8 cellular contexts compared by ENCODE assay signal in genomic region chrX:74015379-74016019, GRCh38.
DNase-seq lines count a peak whose midpoint lies in the region; ATAC-seq and TF ChIP-seq lines count a peak whose summit lies in the region.

No MANE protein-coding gene starts in this region.

- H3K9ac ChIP-seq in mesenchymal stem cell (ENCODE audit: low read length) = no peak overlapping the region

- H3K79me1 ChIP-seq in mesenchymal stem cell (replicated peaks; ENCODE audit: low read length, poor library complexity, severe bottlenecking) = no peaks in the 10 kb centered on the region

- peak in 55 of 56 donors; percentile 50 to 95 (median 82) for TF ChIP-seq CTCF in dorsolateral prefrontal cortex (IDR thresholded peaks at IDR 0.05 in 54 of 56, conservative IDR thresholded peaks at IDR 0.05 in 2 of 56; ENCODE audit: low read depth in 1 of 56, partially characterized antibody in 56 of 56)

- WGBS in mesenchymal stem cell = 0% methylated on average over 2 of the region's 7 CpGs

- H4K8ac ChIP-seq in mesenchymal stem cell (ENCODE audit: low read length) = no peak overlapping the region

- no peak overlapping the region for H3K4me2 ChIP-seq in mesenchymal stem cell (ENCODE audit: low read length, poor library complexity, severe bottlenecking)

- H3K4me3 ChIP-seq in dorsolateral prefrontal cortex (no peak overlapping the region), mesenchymal stem cell (ENCODE audit: insufficient read depth in 1 of 2, low read depth in 1 of 2, low read length in 2 of 2) (no peak overlapping the region)

- H3K27me3 ChIP-seq in dorsolateral prefrontal cortex = no peaks in the 10 kb centered on the region
- H3K27me3 ChIP-seq in mesenchymal stem cell (ENCODE audit: control insufficient read depth in 1 of 2, insufficient read depth in 1 of 2, low read length in 2 of 2) = no peaks in the 10 kb centered on the region

- H3K14ac ChIP-seq in mesenchymal stem cell (ENCODE audit: low read length in 2 of 2) = no peak overlapping the region

- H3K27ac ChIP-seq in dorsolateral prefrontal cortex (no peak overlapping the region), mesenchymal stem cell (ENCODE audit: low read length, poor library complexity, severe bottlenecking) (no peak overlapping the region)

- H2AFZ ChIP-seq in mesenchymal stem cell (ENCODE audit: low read depth, low read length) = no peak overlapping the region

- no peak overlapping the region for H2AK5ac ChIP-seq in mesenchymal stem cell (ENCODE audit: low read length, severe bottlenecking)

- DNase-seq in AG08396 (ENCODE audit: low spot score) = peak; percentile 73
- DNase-seq in NCI-H510A (lab: John Stamatoyannopoulos, UW) = peak; percentile 0
- peak; percentile 6 to 46 for DNase-seq in activated CD4-positive, alpha-beta T cell treated with anti-CD3 and anti-CD28 coated beads, Interleukin-2, amount 50 U/mL, for 24 hours (ENCODE audit: low read depth in 1 of 2, low spot score in 1 of 2)
- DNase-seq in dorsolateral prefrontal cortex = peak in 8 of 10 donors; percentile 24 to 74 (median 56)
- DNase-seq in mesenchymal stem cell = peak; percentile 64
- DNase-seq in stimulated activated CD8-positive, alpha-beta memory T cell treated with anti-CD3 and anti-CD28 coated beads, Interleukin-4, amount 100 ng/mL, for 4 hours (ENCODE audit: low read depth in 2 of 2, low spot score in 1 of 2) = peak; percentile 25 to 28

- H4K91ac ChIP-seq in mesenchymal stem cell (ENCODE audit: low read length) = no peak overlapping the region

- no peak overlapping the region for H3K18ac ChIP-seq in mesenchymal stem cell (ENCODE audit: low read depth in 1 of 2, low read length in 2 of 2)

- H2BK12ac ChIP-seq in mesenchymal stem cell (ENCODE audit: low read length in 2 of 2) = no peak overlapping the region

- no peak overlapping the region for H3K4ac ChIP-seq in mesenchymal stem cell (ENCODE audit: low read depth in 1 of 2, low read length in 2 of 2)

- no peak overlapping the region for H2BK15ac ChIP-seq in mesenchymal stem cell (ENCODE audit: low read depth, poor library complexity, severe bottlenecking)

- no peaks in the 10 kb centered on the region for H3K36me3 ChIP-seq in mesenchymal stem cell (ENCODE audit: control insufficient read depth in 1 of 2, insufficient read depth in 2 of 2, low read depth in 1 of 2, low read length in 2 of 2)

- ATAC-seq in GM18907 (IDR thresholded peaks at IDR 0.05; ENCODE audit: unreplicated experiment) (peak; percentile 93), HG03175 (IDR thresholded peaks at IDR 0.05; ENCODE audit: unreplicated experiment) (peak; percentile 83)

- no peak overlapping the region for H2BK5ac ChIP-seq in mesenchymal stem cell (ENCODE audit: low read depth, low read length, poor library complexity, severe bottlenecking)

- H2BK120ac ChIP-seq in mesenchymal stem cell (ENCODE audit: low read depth, low read length) = no peak overlapping the region

- no peak overlapping the region for H3K23ac ChIP-seq in mesenchymal stem cell (ENCODE audit: low read length in 2 of 2)

- intact Hi-C loops in dorsolateral prefrontal cortex (cut with DNase I) = loop anchor here (5.0 to 10.0 kb wide), 3 partner anchors 51 to 158 kb away; no protein-coding TSS in a partner anchor

- H3K4me1 ChIP-seq in mesenchymal stem cell (ENCODE audit: control insufficient read depth, insufficient read depth, low read depth, low read length) = no peaks in the 10 kb centered on the region

- H3K9me3 ChIP-seq in mesenchymal stem cell (ENCODE audit: control insufficient read depth, low read length) = no peaks in the 10 kb centered on the region

Comparison
In these comparisons a context has a peak if more than half of its experiments do, and no peak if none do; other contexts are left out.
1. DNase-seq: peak in every context shown above with its lines; median percentile 73 in AG08396; 64 in mesenchymal stem cell; 56 in dorsolateral prefrontal cortex; 26 in stimulated activated CD8-positive, alpha-beta memory T cell treated with anti-CD3 and anti-CD28 coated beads, Interleukin-4, amount 100 ng/mL, for 4 hours; 26 in activated CD4-positive, alpha-beta T cell treated with anti-CD3 and anti-CD28 coated beads, Interleukin-2, amount 50 U/mL, for 24 hours; 0 in NCI-H510A.